8 cellular contexts compared by ENCODE assay signal in the genomic region with DNA sequence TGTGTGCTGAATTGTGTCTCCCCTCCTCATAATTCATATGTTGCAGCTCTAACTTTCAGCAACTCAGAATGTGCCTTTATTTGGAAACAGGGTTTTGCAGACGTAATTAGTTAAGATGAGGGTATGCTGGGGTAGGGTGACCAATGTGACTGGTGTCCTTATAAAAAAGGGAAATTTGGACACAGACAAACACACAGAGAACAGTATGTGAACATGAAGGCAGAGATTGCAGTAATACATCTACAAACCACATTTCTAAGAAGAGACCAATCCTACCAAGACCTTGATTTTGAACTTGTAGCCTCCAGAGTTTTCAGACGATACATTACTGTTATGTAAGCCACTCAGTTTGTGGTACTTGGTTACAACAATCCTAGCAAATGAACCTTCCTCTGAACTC.
"Had no signal": no experiment of that assay in that cellular context is flagged by ENCODE, and none has a peak within 500 bp of the region (broad histone marks: within the 10 kb centered on the region; RNA-seq: fewer than 3 reads in every experiment).

No MANE protein-coding gene starts in this region.

- FAIRE-seq: HepG2, HTR-8/SVneo, K562 had no signal

- H3K36me3 Mint-ChIP-seq: IgD-negative memory B cell had no signal

- H3K27ac ChIP-seq: HL-60 had no signal

- H3K4me1 Mint-ChIP-seq: IgD-negative memory B cell had no signal

- ATAC-seq: K562 had no signal

- H3K4me3 Mint-ChIP-seq: IgD-negative memory B cell had no signal

- H3K4me3 ChIP-seq: K562 had no signal

- H3K27ac Mint-ChIP-seq: IgD-negative memory B cell had no signal

- H3K9me3 Mint-ChIP-seq: IgD-negative memory B cell had no signal

- DNase-seq: IMR-90, KBM-7, KG1 had no signal
